12 cellular contexts compared by ENCODE assay signal in genomic region chr17:73281926-73282325, GRCh38. TPM values are rescaled to one million over a fixed set of nuclear protein-coding genes. Genes with fewer than 3 reads are reported as not detected.
DNase-seq lines count a peak whose midpoint lies in the region; ATAC-seq and TF ChIP-seq lines count a peak whose summit lies in the region.
"Had no signal": no experiment of that assay in that cellular context is flagged by ENCODE, and none has a peak within 500 bp of the region (broad histone marks: within the 10 kb centered on the region; RNA-seq: fewer than 3 reads in every experiment).

No MANE protein-coding gene starts in this region.

- peaks cover 62% of the 10 kb centered on the region for H3K4me1 Mint-ChIP-seq in brain

- H3K4me3 ChIP-seq in MG63 = no peak overlapping the region

- no peak overlapping the region for H3K4me3 Mint-ChIP-seq in brain

- H3K27me3 ChIP-seq in MG63 = no peaks in the 10 kb centered on the region

- H3K9me3 Mint-ChIP-seq in brain = peaks cover 0 to 5% (median 0%) of the 10 kb centered on the region in 5 experiments

- no peaks in the 10 kb centered on the region for H3K27me3 Mint-ChIP-seq in brain

- H3K36me3 Mint-ChIP-seq in brain = peaks cover 6% of the 10 kb centered on the region

- H3K36me3 ChIP-seq in MG63 = peaks cover 61% of the 10 kb centered on the region

- peak; percentile 71 for DNase-seq in GM20000 (ENCODE audit: low spot score)
- DNase-seq in NCI-H2081 (lab: John Stamatoyannopoulos, UW) = no peak
- no peak for DNase-seq in left colon
- DNase-seq in MG63 = no peak
- DNase-seq in ureter (ENCODE audit: low spot score) = no peak
- DNase-seq: H7, NCI-H2029 treated with DMSO at 0.1 percent for 48 hours, T-helper 1 cell had no signal

- intact Hi-C loops in left colon (cut with DNase I, micrococcal nuclease) = no loop called here

- ATAC-seq in GM18502 (IDR thresholded peaks at IDR 0.05; ENCODE audit: poor library complexity, unreplicated experiment) (peak; percentile 97), HG03064 (IDR thresholded peaks at IDR 0.05; ENCODE audit: low read depth, unreplicated experiment) (peak; percentile 79), left colon (no peak)

- H3K9me3 ChIP-seq in MG63 = no peaks in the 10 kb centered on the region

- H3K27ac Mint-ChIP-seq in brain = peak overlapping the region in 3 of 5 experiments; percentile 7 to 96 (median 79)

- TF ChIP-seq CTCF in GM20000 (IDR thresholded peaks at IDR 0.05; ENCODE audit: extremely low read depth, missing control alignments) (no peak), brain (conservative IDR thresholded peaks at IDR 0.05) (no peak)

RNA-seq across cellular contexts. Expression of gene CPSF4L, which starts 20.2 kb away (rescaled TPM):
- polyA plus RNA-seq in brain (ENCODE audit: insufficient read depth, low read depth, low replicate concordance) = not detected
- total RNA-seq in left colon (under 1 TPM in 1 of 2 donors, not detected in 1; 0.20 TPM), ureter (not detected)
- total RNA-seq in MG63 (2014; rRNA removed; shearing (Covaris generic); ENCODE audit: low replicate concordance) = not detected in 2 replicates
- total RNA-seq: H7, pulmonary artery endothelial cell had no signal

RNA-seq across cellular contexts. Expression of gene CDC42EP4, which starts 29.9 kb away (rescaled TPM):
- polyA plus RNA-seq in brain (ENCODE audit: insufficient read depth, low read depth, low replicate concordance) = 110 TPM
- total RNA-seq in left colon (10 to 100 TPM; 49.6 to 65.6 TPM), ureter (70.8 TPM)
- total RNA-seq in MG63 (2014; rRNA removed; shearing (Covaris generic); ENCODE audit: low replicate concordance) = 37.7 and 52.4 TPM in 2 replicates
